8 cellular contexts compared by ENCODE assay signal in the genomic region with DNA sequence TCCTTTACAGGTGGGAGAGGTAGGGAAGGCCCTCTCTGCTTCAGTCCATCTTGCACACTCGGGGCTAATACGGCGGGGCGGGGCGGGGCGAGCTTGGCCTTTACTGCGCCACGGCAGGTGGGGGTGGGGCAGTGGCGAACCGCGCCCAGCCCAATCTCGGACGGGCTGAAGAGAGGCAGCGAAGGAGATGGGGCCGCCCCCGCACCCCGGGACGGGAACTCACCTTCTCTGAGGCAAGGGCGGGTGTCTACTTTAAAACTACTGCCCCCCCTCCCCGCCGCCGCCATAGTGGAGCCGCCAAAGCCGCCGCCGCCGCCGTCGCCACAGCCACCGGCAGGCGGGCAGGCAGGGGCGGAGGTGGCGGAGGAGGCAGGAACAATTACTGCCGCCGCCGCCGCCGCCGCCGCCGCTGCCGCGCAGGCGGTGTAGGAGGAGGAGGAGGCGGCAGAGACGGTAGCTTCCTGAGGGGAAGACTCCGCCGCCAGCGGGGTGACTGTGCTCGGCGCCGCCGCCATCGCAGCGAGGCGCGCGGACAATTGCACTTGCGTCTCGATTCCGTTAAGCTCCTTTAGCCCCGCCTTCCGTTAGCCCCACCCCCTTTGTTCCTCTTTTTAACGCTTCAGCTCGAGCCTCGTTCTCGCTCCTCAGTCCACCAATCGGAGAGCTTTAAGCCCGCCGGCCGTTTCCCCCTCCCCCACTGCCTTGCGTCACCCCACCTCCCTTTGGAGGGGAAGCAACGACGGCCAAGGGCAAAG. TPM values are rescaled to one million over a fixed set of nuclear protein-coding genes. Genes with fewer than 3 reads are reported as not detected.
DNase-seq lines count a peak whose midpoint lies in the region; ATAC-seq and TF ChIP-seq lines count a peak whose summit lies in the region.

Gene ZMAT1, minus strand, starts transcription at position 534 of the 755 bp plus-strand sequence. Its CDS starts 19 bp downstream, at position 515.

- in situ Hi-C loops in KBM-7 (cut with MboI; ENCODE audit: low pct_unique_long_range_greater_than_20kb, low sequenced_read_pairs) = no loop called here

- no peaks in the 10 kb centered on the region for H3K27me3 Mint-ChIP-seq in activated T-helper 17 cell treated with anti-CD3 and anti-CD28 coated beads, Interleukin-2, amount 50 U/mL, for 72 hours
- no peaks in the 10 kb centered on the region for H3K27me3 Mint-ChIP-seq in nephron progenitor cell (ENCODE audit: low read depth, poor library complexity)
- H3K27me3 Mint-ChIP-seq in stimulated activated naive CD8-positive, alpha-beta T cell treated with anti-CD3 and anti-CD28 coated beads, Interleukin-15, Interleukin-2, amounts not matched to agents 100 ng/mL and 50 ng/mL, for 24 hours = no peaks in the 10 kb centered on the region

- H3K4me3 Mint-ChIP-seq in activated T-helper 17 cell treated with anti-CD3 and anti-CD28 coated beads, Interleukin-2, amount 50 U/mL, for 72 hours = peak within 1 kb of the TSS; percentile 84
- H3K4me3 Mint-ChIP-seq in nephron progenitor cell = peak within 1 kb of the TSS; percentile 87
- peak within 1 kb of the TSS; percentile 82 for H3K4me3 Mint-ChIP-seq in stimulated activated naive CD8-positive, alpha-beta T cell treated with anti-CD3 and anti-CD28 coated beads, Interleukin-15, Interleukin-2, amounts not matched to agents 100 ng/mL and 50 ng/mL, for 24 hours

- peaks cover 5% of the 10 kb centered on the region for H3K4me1 Mint-ChIP-seq in activated T-helper 17 cell treated with anti-CD3 and anti-CD28 coated beads, Interleukin-2, amount 50 U/mL, for 72 hours
- H3K4me1 Mint-ChIP-seq in nephron progenitor cell = peaks cover 7% of the 10 kb centered on the region
- H3K4me1 Mint-ChIP-seq in stimulated activated naive CD8-positive, alpha-beta T cell treated with anti-CD3 and anti-CD28 coated beads, Interleukin-15, Interleukin-2, amounts not matched to agents 100 ng/mL and 50 ng/mL, for 24 hours (ENCODE audit: low read depth) = peaks cover 22% of the 10 kb centered on the region

- ATAC-seq in GM21717 (IDR thresholded peaks at IDR 0.05; ENCODE audit: unreplicated experiment) = peak; percentile 92
- ATAC-seq in activated T-helper 17 cell treated with anti-CD3 and anti-CD28 coated beads, Interleukin-2, amount 50 U/mL, for 72 hours (replicated peaks) = peak; percentile 90

- TF ChIP-seq CTCF in nephron progenitor cell (IDR thresholded peaks at IDR 0.05) = no peak

- peaks cover 5% of the 10 kb centered on the region for H3K36me3 Mint-ChIP-seq in activated T-helper 17 cell treated with anti-CD3 and anti-CD28 coated beads, Interleukin-2, amount 50 U/mL, for 72 hours (ENCODE audit: low read depth)
- H3K36me3 Mint-ChIP-seq in nephron progenitor cell (ENCODE audit: low read depth) = peaks cover 5% of the 10 kb centered on the region
- no peaks in the 10 kb centered on the region for H3K36me3 Mint-ChIP-seq in stimulated activated naive CD8-positive, alpha-beta T cell treated with anti-CD3 and anti-CD28 coated beads, Interleukin-15, Interleukin-2, amounts not matched to agents 100 ng/mL and 50 ng/mL, for 24 hours (ENCODE audit: low read depth)

- peak; percentile 68 for DNase-seq in DMS79 (lab: John Stamatoyannopoulos, UW)
- DNase-seq in KBM-7 = peak; percentile 98
- DNase-seq in RKO (ENCODE audit: low spot score) = peak; percentile 89
- peak; percentile 74 for DNase-seq in fibroblast of the conjunctiva (ENCODE audit: low read depth)
- DNase-seq in nephron progenitor cell = peak; percentile 84

- H3K9me3 Mint-ChIP-seq in activated T-helper 17 cell treated with anti-CD3 and anti-CD28 coated beads, Interleukin-2, amount 50 U/mL, for 72 hours = peaks cover 3% of the 10 kb centered on the region
- H3K9me3 Mint-ChIP-seq in nephron progenitor cell = peaks cover 35% of the 10 kb centered on the region
- peaks cover 4% of the 10 kb centered on the region for H3K9me3 Mint-ChIP-seq in stimulated activated naive CD8-positive, alpha-beta T cell treated with anti-CD3 and anti-CD28 coated beads, Interleukin-15, Interleukin-2, amounts not matched to agents 100 ng/mL and 50 ng/mL, for 24 hours

- H3K27ac Mint-ChIP-seq in activated T-helper 17 cell treated with anti-CD3 and anti-CD28 coated beads, Interleukin-2, amount 50 U/mL, for 72 hours = peak within 1 kb of the TSS; percentile 89
- H3K27ac Mint-ChIP-seq in nephron progenitor cell = peak within 1 kb of the TSS; percentile 64
- peak within 1 kb of the TSS; percentile 92 for H3K27ac Mint-ChIP-seq in stimulated activated naive CD8-positive, alpha-beta T cell treated with anti-CD3 and anti-CD28 coated beads, Interleukin-15, Interleukin-2, amounts not matched to agents 100 ng/mL and 50 ng/mL, for 24 hours

RNA-seq across cellular contexts. Expression of gene ZMAT1, which starts in this region (rescaled TPM):
- 1 to 10 TPM in 1 of 2 donors, under 1 TPM in 1; 0.86 to 3.9 TPM for total RNA-seq in activated T-helper 17 cell treated with anti-CD3 and anti-CD28 coated beads, Interleukin-2, amount 50 U/mL, for 72 hours

Comparison
In these comparisons a context has a peak if more than half of its experiments do, and no peak if none do; other contexts are left out.
1. Peak in every context shown above with its lines: DNase-seq and ATAC-seq.